Comparison of ENCODE assay signal across 7 cellular contexts in the genomic region with DNA sequence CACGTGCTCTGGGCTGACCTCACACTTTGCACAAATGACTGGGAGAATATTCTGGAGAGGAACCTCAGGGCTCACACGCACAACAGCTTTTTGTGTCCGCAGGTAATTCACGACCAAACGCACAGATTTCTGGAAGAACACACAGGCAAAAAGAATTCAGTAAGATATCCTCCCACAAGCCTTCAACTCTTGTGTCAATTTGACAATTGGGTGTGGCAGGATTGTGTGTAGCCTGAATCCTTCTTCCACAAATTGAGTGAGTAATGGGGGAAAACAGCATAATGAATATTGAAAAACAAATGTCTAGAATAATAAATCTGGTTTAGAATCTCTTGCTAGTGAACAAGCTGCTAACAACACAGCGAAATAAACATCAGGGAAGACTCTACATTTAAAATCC.
"Had no signal": no experiment of that assay in that cellular context is flagged by ENCODE, and none has a peak within 500 bp of the region (broad histone marks: within the 10 kb centered on the region; RNA-seq: fewer than 3 reads in every experiment).

No MANE protein-coding gene starts in this region.

- H3K4me1 ChIP-seq: HAP-1 had no signal

- H3K4me3 Mint-ChIP-seq: GM23338, HFFc6 had no signal

- H3K4me2 ChIP-seq: GM23338 had no signal

- H3K4me3 ChIP-seq: GM23338, HAP-1, K562 had no signal

- H2AFZ ChIP-seq: GM23338 had no signal

- H3K9me3 Mint-ChIP-seq: GM23338, HFFc6 had no signal

- H3K27ac Mint-ChIP-seq: GM23338, HFFc6 had no signal

- ATAC-seq: GM23338, HCT116, K562 had no signal

- H3K36me3 ChIP-seq: HAP-1 had no signal

- H3K9me3 ChIP-seq: HAP-1 had no signal

- DNase-seq: HFFc6, IMR-90, KG1 had no signal
